Comparison of ENCODE assay signal across 7 cellular contexts in the genomic region with DNA sequence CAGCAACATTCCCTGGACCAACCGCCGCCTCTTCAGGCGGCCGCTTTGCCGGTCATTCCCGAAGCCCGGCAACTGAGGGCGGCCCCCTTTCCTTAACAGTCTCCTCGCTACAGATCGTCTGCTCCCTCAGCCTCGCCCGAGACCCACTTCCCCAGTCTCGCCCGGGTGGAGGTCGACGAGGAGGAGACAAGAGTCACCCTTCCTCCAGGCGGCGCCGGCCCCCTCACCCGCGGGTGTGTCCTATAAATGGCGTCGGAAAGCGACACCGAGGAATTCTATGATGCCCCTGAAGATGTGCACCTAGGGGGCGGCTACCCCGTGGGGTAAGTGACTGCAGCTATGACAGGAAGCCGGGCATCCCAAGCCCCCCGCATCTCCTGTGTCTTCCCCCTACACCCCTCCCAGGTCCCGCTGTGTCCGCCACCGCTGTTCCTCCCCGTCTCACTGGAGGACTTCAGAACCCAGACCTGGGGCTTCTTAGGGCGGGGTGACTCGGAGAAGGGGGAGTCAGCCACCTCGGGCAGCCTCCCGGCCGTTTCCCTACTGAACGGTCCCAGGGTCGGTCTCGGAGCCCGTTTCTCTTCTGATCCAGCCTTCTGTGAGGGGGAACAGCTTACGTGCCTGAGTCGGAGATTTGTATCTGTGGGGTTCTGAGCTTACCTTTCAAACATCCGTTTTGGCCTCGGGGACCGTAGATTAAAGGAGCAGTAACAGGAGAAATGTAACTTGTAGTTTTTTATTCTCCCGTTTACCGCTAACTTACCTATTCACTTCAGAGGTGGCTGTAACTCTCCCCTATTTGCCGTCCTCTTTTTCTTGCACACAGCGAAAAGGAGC. TPM values are rescaled to one million over a fixed set of nuclear protein-coding genes. Genes with fewer than 3 reads are reported as not detected.
DNase-seq lines count a peak whose midpoint lies in the region; ATAC-seq and TF ChIP-seq lines count a peak whose summit lies in the region.

No MANE protein-coding gene starts in this region.

- intact Hi-C loops in natural killer cell (cut with micrococcal nuclease), result no loop called here

- ATAC-seq in GM18858 (IDR thresholded peaks at IDR 0.05; ENCODE audit: unreplicated experiment) (peak; percentile 11), HG02885 (IDR thresholded peaks at IDR 0.05; ENCODE audit: poor library complexity, unreplicated experiment) (peak; percentile 20), natural killer cell (peak; percentile 27 to 40 (median 32))
- peak; percentile 53 for ATAC-seq in stimulated activated naive CD8-positive, alpha-beta T cell treated with anti-CD3 and anti-CD28 coated beads, Interleukin-15, amount 100 ng/mL, for 72 hours

- H3K9me3 Mint-ChIP-seq in natural killer cell, result no peaks in the 10 kb centered on the region
- no peaks in the 10 kb centered on the region for H3K9me3 Mint-ChIP-seq in stimulated activated naive CD8-positive, alpha-beta T cell treated with anti-CD3 and anti-CD28 coated beads, Interleukin-15, amount 100 ng/mL, for 72 hours

- H3K4me1 Mint-ChIP-seq in natural killer cell, result peaks cover 38 to 45% of the 10 kb centered on the region in 2 donors
- peaks cover 32% of the 10 kb centered on the region for H3K4me1 Mint-ChIP-seq in stimulated activated naive CD8-positive, alpha-beta T cell treated with anti-CD3 and anti-CD28 coated beads, Interleukin-15, amount 100 ng/mL, for 72 hours

- peak overlapping the region; percentile 91 for H3K27ac ChIP-seq in epithelial cell of prostate

- TF ChIP-seq CTCF in natural killer cell (IDR thresholded peaks at IDR 0.05), result no peak

- H3K4me3 Mint-ChIP-seq in natural killer cell, result peak overlapping the region; percentile 99
- peak overlapping the region; percentile 97 to 99 for H3K4me3 Mint-ChIP-seq in stimulated activated naive CD8-positive, alpha-beta T cell treated with anti-CD3 and anti-CD28 coated beads, Interleukin-15, amount 100 ng/mL, for 72 hours

- H3K27me3 Mint-ChIP-seq in natural killer cell (ENCODE audit: low read depth in 2 of 2), result no peaks in the 10 kb centered on the region
- no peaks in the 10 kb centered on the region for H3K27me3 Mint-ChIP-seq in stimulated activated naive CD8-positive, alpha-beta T cell treated with anti-CD3 and anti-CD28 coated beads, Interleukin-15, amount 100 ng/mL, for 72 hours

- peak overlapping the region; percentile 94 to 99 for H3K27ac Mint-ChIP-seq in natural killer cell
- H3K27ac Mint-ChIP-seq in stimulated activated naive CD8-positive, alpha-beta T cell treated with anti-CD3 and anti-CD28 coated beads, Interleukin-15, amount 100 ng/mL, for 72 hours, result peak overlapping the region; percentile 99 to 100

- H3K36me3 Mint-ChIP-seq in natural killer cell, result no peaks in the 10 kb centered on the region

- DNase-seq in NCI-H510A (lab: John Stamatoyannopoulos, UW) (peak; percentile 46), activated T-cell treated with anti-CD3 and anti-CD28 coated beads for 1 hour (ENCODE audit: low read depth) (peak; percentile 36), epithelial cell of prostate (ENCODE audit: low read depth, low spot score) (no peak), natural killer cell (peak; percentile 44)
- DNase-seq in stimulated activated naive CD8-positive, alpha-beta T cell treated with anti-CD3 and anti-CD28 coated beads, Interleukin-15, amount 100 ng/mL, for 72 hours, result peak; percentile 45 to 52

RNA-seq across cellular contexts. Expression of a gene that starts 0.6 kb away (rescaled TPM):
- 10 to 100 TPM; 14.6 to 17.5 (median 16.0) TPM for total RNA-seq in natural killer cell
